In the genomic region with DNA sequence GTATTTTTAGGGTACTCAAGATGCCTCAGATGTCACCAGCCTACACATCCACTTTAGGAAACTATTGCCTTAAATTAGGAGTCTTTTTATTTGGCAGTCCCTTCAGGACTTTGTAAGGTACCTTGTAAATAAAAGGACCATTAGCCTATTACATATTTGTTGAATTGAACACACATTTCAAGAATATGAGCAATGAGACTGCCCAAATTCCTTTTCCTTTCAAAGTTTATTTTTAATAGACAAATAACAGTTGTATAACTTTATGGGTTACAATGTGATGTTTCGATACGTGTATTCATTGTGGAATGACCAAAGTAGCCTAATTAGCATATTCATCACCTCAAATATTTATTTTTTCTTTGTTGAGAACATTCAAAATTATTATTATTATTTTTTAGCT, we compare ENCODE assay signal across 34 cellular contexts.
"Had no signal": no experiment of that assay in that cellular context is flagged by ENCODE, and none has a peak within 500 bp of the region (broad histone marks: within the 10 kb centered on the region; RNA-seq: fewer than 3 reads in every experiment).

No MANE protein-coding gene starts in this region.

- ATAC-seq: left colon; left lung; lower lobe of right lung; natural killer cell; pancreas; right cardiac atrium; sciatic nerve; stimulated activated memory B cell treated with anti-CD40 and anti-IgM and Interleukin-4, amounts not matched to agents 10 μg/mL and 1 μg/mL and 100 μg/mL, for 72 hours; stimulated activated naive CD8-positive, alpha-beta T cell treated with anti-CD3 and anti-CD28 coated beads, Interleukin-15, Interleukin-2, amounts not matched to agents 100 U/mL and 50 U/mL, for 24 hours; upper lobe of right lung had no signal

- H3K4me1 Mint-ChIP-seq: immature natural killer cell; natural killer cell; stimulated activated memory B cell treated with anti-CD40 and anti-IgM and Interleukin-4, amounts not matched to agents 10 μg/mL and 1 μg/mL and 100 μg/mL, for 72 hours had no signal

- H3K36me3 ChIP-seq: left lung, lower lobe of right lung, neural progenitor cell, neutrophil, pancreas, prostate gland, spleen, stomach, tibial artery, upper lobe of right lung had no signal

- H3K4me2 ChIP-seq: neural progenitor cell had no signal

- H3K4me1 ChIP-seq: left lung, lower lobe of right lung, neural progenitor cell, pancreas, prostate gland, spleen, testis, upper lobe of right lung had no signal

- H3K4me3 ChIP-seq: left lung, lower lobe of right lung, neural progenitor cell, pancreas, prostate gland, spleen, stomach, testis, tibial artery, upper lobe of right lung had no signal

- H3K27me3 ChIP-seq: left lung, neural progenitor cell, neutrophil, pancreas, spleen, stomach, testis, tibial artery, upper lobe of right lung had no signal

- H3K27ac Mint-ChIP-seq: immature natural killer cell; natural killer cell; nephron progenitor cell; neural progenitor cell; stimulated activated memory B cell treated with anti-CD40 and anti-IgM and Interleukin-4, amounts not matched to agents 10 μg/mL and 1 μg/mL and 100 μg/mL, for 72 hours had no signal

- DNase-seq: hypothalamus; immature natural killer cell; kidney; left colon; left lung; lower lobe of right lung; mammary epithelial cell; mesenchymal stem cell; natural killer cell; nephron progenitor cell; occipital lobe; pancreas; posterior cingulate gyrus; retina; right cardiac atrium; small intestine; spleen; stimulated activated CD4-positive, alpha-beta T cell treated with anti-CD3 and anti-CD28 coated beads, Interleukin-1b, Interleukin-23, amount 100 ng/mL, for 48 hours; stimulated activated CD4-positive, alpha-beta T cell treated with anti-CD3 and anti-CD28 coated beads, Interleukin-2, amount 100 ng/mL, for 48 hours; stimulated activated CD4-positive, alpha-beta T cell treated with anti-CD3 and anti-CD28 coated beads, Interleukin-4, amount 100 ng/mL, for 4 hours; stimulated activated CD8-positive, alpha-beta memory T cell treated with anti-CD3 and anti-CD28 coated beads, Interleukin-4, amount 100 ng/mL, for 48 hours; stimulated activated naive CD8-positive, alpha-beta T cell treated with anti-CD3 and anti-CD28 coated beads, Interleukin-15, Interleukin-2, amounts not matched to agents 100 U/mL and 50 U/mL, for 24 hours; stomach; testis; tibial artery; trophoblast cell; upper lobe of right lung had no signal

- H3K9me3 ChIP-seq: lower lobe of right lung, neutrophil, pancreas, prostate gland, testis, tibial artery had no signal

- H3K36me3 Mint-ChIP-seq: immature natural killer cell; neural progenitor cell; stimulated activated memory B cell treated with anti-CD40 and anti-IgM and Interleukin-4, amounts not matched to agents 10 μg/mL and 1 μg/mL and 100 μg/mL, for 72 hours had no signal

- FAIRE-seq: islet of Langerhans, kidney, pancreas, small intestine, urothelium cell line had no signal

- H3K4me3 Mint-ChIP-seq: immature natural killer cell; natural killer cell; nephron progenitor cell; neural progenitor cell; stimulated activated memory B cell treated with anti-CD40 and anti-IgM and Interleukin-4, amounts not matched to agents 10 μg/mL and 1 μg/mL and 100 μg/mL, for 72 hours had no signal

- H3K27me3 Mint-ChIP-seq: stimulated activated memory B cell treated with anti-CD40 and anti-IgM and Interleukin-4, amounts not matched to agents 10 μg/mL and 1 μg/mL and 100 μg/mL, for 72 hours had no signal

- H3K9ac ChIP-seq: neural progenitor cell had no signal
